8 cellular contexts compared by ENCODE assay signal in the genomic region with DNA sequence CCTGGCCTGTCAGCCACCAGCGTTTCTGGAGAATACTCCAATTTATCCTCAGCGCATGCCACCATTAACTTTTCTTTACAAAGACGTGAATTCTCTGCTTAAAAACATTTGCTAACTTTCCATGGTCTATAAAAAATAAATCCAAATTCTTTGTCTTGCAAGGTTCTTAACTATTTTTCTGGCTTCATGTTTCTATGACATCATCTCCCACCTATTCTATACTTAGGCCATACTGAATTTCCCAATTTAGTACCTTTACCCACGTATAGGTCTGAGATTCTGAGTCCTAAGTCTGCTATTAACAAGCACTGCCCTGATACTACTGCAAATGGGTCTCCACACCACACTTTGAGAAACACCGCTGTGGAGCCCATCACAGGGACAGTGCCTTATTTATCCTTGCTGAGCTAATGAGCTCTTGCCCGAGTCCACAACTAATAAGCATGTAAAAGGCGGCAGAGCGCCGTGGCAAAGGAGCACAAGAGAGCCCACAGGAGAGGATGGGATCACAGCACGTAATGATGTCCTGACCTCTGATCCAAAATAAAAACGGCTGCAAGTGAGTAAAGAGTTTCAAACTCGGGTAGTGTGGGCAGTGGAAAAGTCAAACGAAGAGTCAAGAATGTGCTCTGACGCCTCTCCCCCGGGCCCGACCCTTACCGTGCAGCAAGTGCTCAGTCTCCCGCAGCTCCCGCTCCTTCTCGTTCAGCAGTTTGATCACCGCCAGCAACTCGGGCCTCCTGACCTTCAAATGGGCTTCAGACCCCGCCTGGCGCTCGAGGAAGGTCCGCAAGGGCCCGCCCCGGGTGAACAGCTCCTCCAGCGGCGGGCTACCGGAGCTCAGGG.
A peak's percentile ranks its signal among the peaks of the same experiment; 100 is the strongest.
DNase-seq lines count a peak whose midpoint lies in the region; ATAC-seq lines count a peak whose summit lies in the region.

No MANE protein-coding gene starts in this region.

- peak overlapping the region; percentile 94 to 97 for H3K4me3 Mint-ChIP-seq in effector memory CD8-positive, alpha-beta T cell

- DNase-seq in AG20443 (ENCODE audit: low spot score) (peak; percentile 14), SK-N-MC (ENCODE audit: low read depth, low spot score) (no peak), kidney glomerular epithelial cell (lab: John Stamatoyannopoulos, UW) (no peak), retina (no peak)
- DNase-seq in effector memory CD8-positive, alpha-beta T cell: no peak

- H3K27me3 Mint-ChIP-seq in effector memory CD8-positive, alpha-beta T cell: no peaks in the 10 kb centered on the region

- peaks cover 31% of the 10 kb centered on the region for H3K36me3 ChIP-seq in SK-N-MC (ENCODE audit: insufficient read depth, low read length)
- peaks cover 3% of the 10 kb centered on the region for H3K36me3 ChIP-seq in mucosa of stomach (ENCODE audit: control insufficient read depth, insufficient read depth, low read length)

- peaks cover 18% of the 10 kb centered on the region for H3K36me3 Mint-ChIP-seq in effector memory CD8-positive, alpha-beta T cell (ENCODE audit: insufficient read depth)

- peak; percentile 9 for ATAC-seq in GM18861 (IDR thresholded peaks at IDR 0.05; ENCODE audit: unreplicated experiment)
- peak; percentile 24 for ATAC-seq in HG03066 (IDR thresholded peaks at IDR 0.05; ENCODE audit: low read depth, unreplicated experiment)
- ATAC-seq in effector memory CD8-positive, alpha-beta T cell (replicated peaks): no peak

- H3K9me3 ChIP-seq in SK-N-MC (ENCODE audit: low read depth, low read length) (no peaks in the 10 kb centered on the region), mucosa of stomach (ENCODE audit: control insufficient read depth, low read length) (no peaks in the 10 kb centered on the region)

- H3K4me1 ChIP-seq in mucosa of stomach (ENCODE audit: control insufficient read depth, insufficient read depth, low read length): peaks cover 10% of the 10 kb centered on the region

- H3K4me3 ChIP-seq in SK-N-MC (peak overlapping the region; percentile 90), mucosa of stomach (ENCODE audit: low read length) (peak overlapping the region; percentile 71)

- H3K27me3 ChIP-seq in mucosa of stomach (ENCODE audit: control insufficient read depth, insufficient read depth, low read length): no peaks in the 10 kb centered on the region

- H3K27ac Mint-ChIP-seq in effector memory CD8-positive, alpha-beta T cell: peak overlapping the region; percentile 94 to 97

- peak overlapping the region; percentile 95 for H3K9ac ChIP-seq in SK-N-MC (ENCODE audit: insufficient read length)
- H3K9ac ChIP-seq in mucosa of stomach (ENCODE audit: low read length): peak overlapping the region; percentile 75

- H3K4me1 Mint-ChIP-seq in effector memory CD8-positive, alpha-beta T cell (ENCODE audit: low read depth in 2 of 2): peaks cover 31 to 46% of the 10 kb centered on the region in 2 donors

- H3K27ac ChIP-seq in SK-N-MC: peak overlapping the region; percentile 47

- H3K9me3 Mint-ChIP-seq in effector memory CD8-positive, alpha-beta T cell: no peaks in the 10 kb centered on the region
